ENCODE assay signal across 1 cellular context in the genomic region with DNA sequence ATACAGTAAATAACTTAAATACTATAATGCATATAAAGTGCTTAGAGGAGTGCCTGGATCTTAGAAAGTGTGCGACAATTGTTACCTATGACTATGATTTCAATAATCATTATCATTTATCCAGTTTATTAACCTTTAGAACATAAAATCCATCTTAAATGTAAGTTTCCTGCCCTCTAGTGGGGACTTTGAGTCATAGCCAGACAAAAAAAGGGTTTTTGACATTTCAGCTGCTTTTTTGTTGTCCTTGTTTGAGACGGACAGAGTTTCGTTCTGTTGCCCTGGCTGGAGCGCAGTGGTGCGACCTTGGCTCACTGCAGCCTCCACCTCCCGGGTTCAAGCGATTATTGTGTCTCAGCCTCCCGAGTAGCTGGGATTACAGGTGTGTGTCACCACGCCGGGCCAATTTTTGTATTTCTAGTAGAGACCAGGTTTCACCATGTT.
TF ChIP-seq lines count a peak whose summit lies in the region.

No MANE protein-coding gene starts in this region.

TF ChIP-seq in IMR-90, 13 proteins besides CTCF, POLR2A, EP300 and RAD21 (continued from another document):
- TF ChIP-seq, protein P1, sequence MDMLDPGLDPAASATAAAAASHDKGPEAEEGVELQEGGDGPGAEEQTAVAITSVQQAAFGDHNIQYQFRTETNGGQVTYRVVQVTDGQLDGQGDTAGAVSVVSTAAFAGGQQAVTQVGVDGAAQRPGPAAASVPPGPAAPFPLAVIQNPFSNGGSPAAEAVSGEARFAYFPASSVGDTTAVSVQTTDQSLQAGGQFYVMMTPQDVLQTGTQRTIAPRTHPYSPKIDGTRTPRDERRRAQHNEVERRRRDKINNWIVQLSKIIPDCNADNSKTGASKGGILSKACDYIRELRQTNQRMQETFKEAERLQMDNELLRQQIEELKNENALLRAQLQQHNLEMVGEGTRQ (IDR thresholded peaks at IDR 0.05; ENCODE audit: low read depth, low read length), result no peak
- TF ChIP-seq RFX5 (IDR thresholded peaks at IDR 0.05; ENCODE audit: low read depth, low read length), result no peak
- no peak for TF ChIP-seq NFE2L2 (IDR thresholded peaks at IDR 0.05; ENCODE audit: low read depth, low read length)
